In genomic region chr3:183265713-183266417, GRCh38 we compare ENCODE assay signal across 9 cellular contexts. TPM values are rescaled to one million over a fixed set of nuclear protein-coding genes. Genes with fewer than 3 reads are reported as not detected.
DNase-seq lines count a peak whose midpoint lies in the region; ATAC-seq, FAIRE-seq and TF ChIP-seq lines count a peak whose summit lies in the region.
"Had no signal": no experiment of that assay in that cellular context is flagged by ENCODE, and none has a peak within 500 bp of the region (broad histone marks: within the 10 kb centered on the region; RNA-seq: fewer than 3 reads in every experiment).

No MANE protein-coding gene starts in this region.

- H2AFZ ChIP-seq in SK-N-SH (ENCODE audit: low read depth): no peak overlapping the region

- ATAC-seq in GM18861 (IDR thresholded peaks at IDR 0.05; ENCODE audit: unreplicated experiment): no peak
- no peak for ATAC-seq in HG03175 (IDR thresholded peaks at IDR 0.05; ENCODE audit: unreplicated experiment)

- H3K4me1 ChIP-seq in SK-N-SH (ENCODE audit: control insufficient read depth in 1 of 2, insufficient read depth in 2 of 2, low read depth in 1 of 2, low read length in 1 of 2) (peaks cover 0 to 19% of the 10 kb centered on the region in 2 experiments; a peak in 3 of 4 replicates), small intestine (ENCODE audit: control insufficient read depth in 2 of 2, insufficient read depth in 1 of 2, low read depth in 1 of 2, low read length in 1 of 2) (peaks cover 10 to 16% of the 10 kb centered on the region in 2 donors)

- H3F3A ChIP-seq in SK-N-SH (replicated peaks; ENCODE audit: insufficient read depth): peaks cover 6% of the 10 kb centered on the region

- H3K79me2 ChIP-seq in SK-N-SH (ENCODE audit: insufficient read depth): peaks cover 29% of the 10 kb centered on the region; the same call in 1 of the 2 replicates

- no peak for TF ChIP-seq RAD21 in SK-N-SH (IDR thresholded peaks at IDR 0.05; ENCODE audit: low read length)

- H3K36me3 ChIP-seq in SK-N-SH (replicated peaks in 1 of 2; ENCODE audit: control insufficient read depth in 1 of 2, insufficient read depth in 2 of 2, low read length in 1 of 2): peaks cover 3% of the 10 kb centered on the region in 2 experiments
- H3K36me3 ChIP-seq in small intestine (ENCODE audit: control insufficient read depth in 2 of 2, insufficient read depth in 2 of 2, low read length in 2 of 2): peaks cover 0 to 7% of the 10 kb centered on the region in 2 donors

- no peaks in the 10 kb centered on the region for H3K9me2 ChIP-seq in SK-N-SH

- no peak overlapping the region for H3K4me3 ChIP-seq in HL-60 (replicated peaks; ENCODE audit: insufficient read depth, low read length)
- no peak overlapping the region for H3K4me3 ChIP-seq in SK-N-SH (ENCODE audit: low read depth in 2 of 2, low read length in 1 of 2)
- H3K4me3 ChIP-seq in small intestine (ENCODE audit: low read depth in 1 of 2, low read length in 2 of 2): peak overlapping the region in 1 of 2 donors; percentile 34

- POLR2A ChIA-PET in SK-N-SH (lab: Yijun Ruan, JAX): no interaction called here

- TF ChIP-seq CTCF in HL-60 (IDR thresholded peaks at IDR 0.05; ENCODE audit: insufficient read depth, low read length): no peak
- TF ChIP-seq CTCF in SK-N-SH (IDR thresholded peaks at IDR 0.05): no peak

- no peak overlapping the region for H3K9ac ChIP-seq in SK-N-SH

- H3K27ac ChIP-seq in HL-60 (replicated peaks) (peak overlapping the region; percentile 54), SK-N-SH (ENCODE audit: low read depth in 2 of 2, low read length in 1 of 2) (no peak overlapping the region; a peak in 1 of 4 replicates), small intestine (ENCODE audit: low read depth in 1 of 2, low read length in 1 of 2) (peak overlapping the region; percentile 84 to 89)

- FAIRE-seq in small intestine (lab: Jason Lieb, UNC): peak; percentile 61
- FAIRE-seq: islet of Langerhans had no signal

- CTCF ChIA-PET in SK-N-SH (lab: Yijun Ruan, JAX): interaction anchor here (0.7 to 1.0 kb wide), 4 partner anchors 9 to 117 kb away, joined by 3 to 4 read pairs (median 3); no protein-coding TSS in a partner anchor

- H3K4me2 ChIP-seq in SK-N-SH: peak overlapping the region; percentile 45; the same call in 1 of the 2 replicates

- WGBS in SK-N-SH (ENCODE audit: low lambda C conversion rate): 53% methylated on average over 5 of the region's 5 CpGs
- 11 to 58% (median 39%) methylated on average over 5 of the region's 5 CpGs for WGBS in small intestine, 3 donors

- no peak for TF ChIP-seq EP300 in SK-N-SH (IDR thresholded peaks at IDR 0.05; ENCODE audit: borderline replicate concordance in 1 of 2, low read depth in 1 of 2, low read length in 1 of 2)

- H3K9me3 ChIP-seq in SK-N-SH (no peaks in the 10 kb centered on the region), small intestine (ENCODE audit: control insufficient read depth, low read depth) (no peaks in the 10 kb centered on the region)

- H4K20me1 ChIP-seq in SK-N-SH (ENCODE audit: insufficient read depth): peaks cover 5% of the 10 kb centered on the region; the same call in 1 of the 2 replicates

- H3K27me3 ChIP-seq in HL-60 (ENCODE audit: insufficient read depth, poor library complexity, severe bottlenecking) (no peaks in the 10 kb centered on the region), SK-N-SH (ENCODE audit: insufficient read depth) (no peaks in the 10 kb centered on the region), small intestine (ENCODE audit: control insufficient read depth in 2 of 2, insufficient read depth in 2 of 2, low read length in 2 of 2) (no peaks in the 10 kb centered on the region)

- DNase-seq in HL-60 (ENCODE audit: low read depth in 1 of 2, low spot score in 1 of 2): no peak
- no peak for DNase-seq in SK-N-SH
- peak; percentile 40 for DNase-seq in fibroblast of gingiva (ENCODE audit: low read depth)
- DNase-seq in small intestine: peak; percentile 99
- DNase-seq in GF-D8 (lab: John Stamatoyannopoulos, UW): no peak
- no peak for DNase-seq in hepatic stellate cell (ENCODE audit: low spot score)

TF ChIP-seq in SK-N-SH, 30 proteins besides CTCF, POLR2A, EP300 and RAD21:
- peak; percentile 84 for TF ChIP-seq FOSL2 (IDR thresholded peaks at IDR 0.05; ENCODE audit: borderline replicate concordance, low read depth)
- no peak; the same call in 1 of the 2 replicates for TF ChIP-seq JUND (IDR thresholded peaks at IDR 0.05)
- peak; percentile 69 for TF ChIP-seq TCF12 (IDR thresholded peaks at IDR 0.05)
- TF ChIP-seq NFIC (IDR thresholded peaks at IDR 0.05; ENCODE audit: borderline replicate concordance): no peak
- TF ChIP-seq, protein P1, sequence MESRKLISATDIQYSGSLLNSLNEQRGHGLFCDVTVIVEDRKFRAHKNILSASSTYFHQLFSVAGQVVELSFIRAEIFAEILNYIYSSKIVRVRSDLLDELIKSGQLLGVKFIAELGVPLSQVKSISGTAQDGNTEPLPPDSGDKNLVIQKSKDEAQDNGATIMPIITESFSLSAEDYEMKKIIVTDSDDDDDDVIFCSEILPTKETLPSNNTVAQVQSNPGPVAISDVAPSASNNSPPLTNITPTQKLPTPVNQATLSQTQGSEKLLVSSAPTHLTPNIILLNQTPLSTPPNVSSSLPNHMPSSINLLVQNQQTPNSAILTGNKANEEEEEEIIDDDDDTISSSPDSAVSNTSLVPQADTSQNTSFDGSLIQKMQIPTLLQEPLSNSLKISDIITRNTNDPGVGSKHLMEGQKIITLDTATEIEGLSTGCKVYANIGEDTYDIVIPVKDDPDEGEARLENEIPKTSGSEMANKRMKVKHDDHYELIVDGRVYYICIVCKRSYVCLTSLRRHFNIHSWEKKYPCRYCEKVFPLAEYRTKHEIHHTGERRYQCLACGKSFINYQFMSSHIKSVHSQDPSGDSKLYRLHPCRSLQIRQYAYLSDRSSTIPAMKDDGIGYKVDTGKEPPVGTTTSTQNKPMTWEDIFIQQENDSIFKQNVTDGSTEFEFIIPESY (IDR thresholded peaks at IDR 0.05; ENCODE audit: borderline replicate concordance, low read depth): no peak
- TF ChIP-seq USF1 (IDR thresholded peaks at IDR 0.05; ENCODE audit: borderline replicate concordance, low read depth): no peak
- peak; percentile 36 for TF ChIP-seq PBX3 (IDR thresholded peaks at IDR 0.05)

RNA-seq across cellular contexts. Expression of gene B3GNT5, which starts 12.8 kb away (rescaled TPM):
- polyA plus RNA-seq in SK-N-SH (2012; rRNA removed): 4.7 and 6.0 TPM in 2 replicates
- 6.9 and 8.4 TPM in 2 replicates for polyA plus RNA-seq in SK-N-SH (2012; cell fraction: cytosol; rRNA removed)
- 2.6 and 5.7 TPM in 2 replicates for polyA plus RNA-seq in SK-N-SH (2012; cell fraction: nucleus; rRNA removed)
- polyA plus RNA-seq in small intestine: 10 to 100 TPM; 23.4 to 47.9 (median 42.7) TPM

Comparison
In these comparisons a context has a peak if more than half of its experiments do, and no peak if none do; other contexts are left out.
1. DNase-seq: peak in fibroblast of gingiva (single experiment) and small intestine (single experiment); none in HL-60 (0 of 2), SK-N-SH (single experiment), GF-D8 (single experiment) and hepatic stellate cell (single experiment).
2. H3K27ac ChIP-seq: peak in HL-60 (single experiment) and small intestine (2 of 2); none in SK-N-SH (0 of 2).